In the genomic region with DNA sequence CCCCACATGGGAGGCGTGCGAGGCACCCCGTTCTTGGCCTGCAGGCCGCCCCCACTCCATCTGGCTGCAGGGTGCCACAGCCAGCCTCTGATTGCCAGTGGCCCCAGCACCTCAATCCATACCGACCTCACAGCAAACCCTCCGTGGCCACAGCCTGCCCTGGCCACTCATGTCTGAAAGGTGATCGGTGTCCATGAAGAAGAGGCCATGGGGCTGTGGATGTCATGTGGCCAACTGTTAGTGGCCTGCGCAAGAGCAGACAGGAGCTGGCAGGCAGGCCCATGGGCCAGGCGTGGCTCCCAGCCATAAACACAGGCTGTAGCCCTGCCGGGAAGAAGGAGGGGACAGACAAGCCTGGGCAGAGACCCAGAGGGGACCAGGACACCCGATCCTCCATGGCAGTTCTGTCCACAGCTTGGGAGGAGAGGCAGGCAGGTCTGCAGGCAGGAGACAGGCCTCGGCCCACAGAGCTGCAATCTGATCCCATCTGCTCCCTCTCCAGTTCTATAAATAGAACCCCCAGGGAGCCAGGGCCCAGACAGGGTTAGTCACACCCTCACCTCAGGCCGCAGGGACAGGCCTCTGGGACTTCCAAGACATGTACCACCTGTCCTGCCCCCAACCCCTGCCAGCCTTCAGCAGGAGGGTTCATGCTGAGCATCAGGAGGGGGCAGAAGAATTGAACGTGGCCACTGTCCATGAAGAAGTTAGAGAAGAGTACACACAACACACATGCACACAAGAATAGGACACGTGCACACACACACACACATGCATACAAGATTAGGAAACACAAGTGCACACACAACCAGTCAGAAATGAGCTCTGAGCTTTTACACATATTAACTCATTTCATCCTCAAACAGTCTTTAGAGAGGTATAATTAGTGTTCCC, we compare ENCODE assay signal across 8 cellular contexts. TPM values are rescaled to one million over a fixed set of nuclear protein-coding genes. Genes with fewer than 3 reads are reported as not detected.
A peak's percentile ranks its signal among the peaks of the same experiment; 100 is the strongest.
DNase-seq lines count a peak whose midpoint lies in the region; ATAC-seq and TF ChIP-seq lines count a peak whose summit lies in the region.

No MANE protein-coding gene starts in this region.

- H3K4me3 ChIP-seq in HUES64 (ENCODE audit: low read length), result no peak overlapping the region
- no peak overlapping the region for H3K4me3 ChIP-seq in heart right ventricle
- no peak overlapping the region for H3K4me3 ChIP-seq in stomach

- 0 out of 2 replicates have a peak overlapping the region, but pooled peaks have one; percentile 46 for H3K27ac ChIP-seq in HUES64 (ENCODE audit: low read depth, low read length)
- peak overlapping the region; percentile 30 to 85 (median 78) for H3K27ac ChIP-seq in heart right ventricle
- H3K27ac ChIP-seq in stomach, result peak overlapping the region in 4 of 5 donors; percentile 34 to 64 (median 58)

- TF ChIP-seq EP300 in stomach (IDR thresholded peaks at IDR 0.05), result no peak

- H3K9ac ChIP-seq in HUES64 (ENCODE audit: low read depth, low read length), result no peak overlapping the region

- H3K9me3 ChIP-seq in HUES64 (ENCODE audit: insufficient read depth, low read depth, low read length), result no peaks in the 10 kb centered on the region
- H3K9me3 ChIP-seq in heart right ventricle, result peaks cover 0 to 2% (median 0%) of the 10 kb centered on the region in 11 donors
- H3K9me3 ChIP-seq in stomach, result peaks cover 0 to 2% (median 0%) of the 10 kb centered on the region in 4 donors

- H3K36me3 ChIP-seq in HUES64 (ENCODE audit: insufficient read depth, low read length), result peaks cover under 1% of the 10 kb centered on the region; the same call in 1 of the 2 replicates
- peaks cover 0 to 2% (median 0%) of the 10 kb centered on the region in 9 donors for H3K36me3 ChIP-seq in heart right ventricle
- H3K36me3 ChIP-seq in stomach, result peaks cover 0 to 4% (median 2%) of the 10 kb centered on the region in 4 donors

- intact Hi-C loops in heart right ventricle (cut with DNase I) (no loop called here), stomach (cut with DNase I; ENCODE audit: low total_unique reads) (no loop called here)

- in situ Hi-C loops in GM13976 (cut with MboI; ENCODE audit: low sequenced_read_pairs, unreplicated experiment), result no loop called here

- TF ChIP-seq CTCF in heart right ventricle (IDR thresholded peaks at IDR 0.05), result no peak
- TF ChIP-seq CTCF in stomach (IDR thresholded peaks at IDR 0.05), result no peak
- TF ChIP-seq CTCF in GM13976 (IDR thresholded peaks at IDR 0.05; ENCODE audit: borderline replicate concordance, control extremely low read depth, extremely low read depth, insufficient read depth, missing control alignments), result no peak

- DNase-seq in SHP77 (lab: John Stamatoyannopoulos, UW) (peak; percentile 94), heart right ventricle (peak; percentile 55 to 72), stomach (peak; percentile 80), GM13976 (ENCODE audit: low spot score) (no peak)
- no peak for DNase-seq in activated CD4-positive, alpha-beta T cell treated with anti-CD3 and anti-CD28 coated beads, Interleukin-2, amount 50 U/mL, for 48 hours
- no peak for DNase-seq in activated CD4-positive, CD25-positive, alpha-beta regulatory T cell (lab: John Stamatoyannopoulos, UW)

- WGBS in HUES64, result 70% methylated on average over 15 of the region's 15 CpGs
- 47 to 54% methylated on average over 15 of the region's 15 CpGs for WGBS in heart right ventricle, 2 donors
- WGBS in stomach, 5 donors, result 42 to 56% (median 46%) methylated on average over 13 to 15 of the region's 15 CpGs

- H3K27me3 ChIP-seq in HUES64 (ENCODE audit: insufficient read depth, low read length), result no peaks in the 10 kb centered on the region
- no peaks in the 10 kb centered on the region for H3K27me3 ChIP-seq in heart right ventricle
- H3K27me3 ChIP-seq in stomach, result no peaks in the 10 kb centered on the region

- ATAC-seq in heart right ventricle (peak; percentile 84 to 98 (median 92)), GM18907 (IDR thresholded peaks at IDR 0.05; ENCODE audit: unreplicated experiment) (no peak)

- H3K4me1 ChIP-seq in HUES64 (ENCODE audit: insufficient read depth, low read length), result peaks cover 25% of the 10 kb centered on the region
- peaks cover 0 to 14% (median 11%) of the 10 kb centered on the region in 9 donors for H3K4me1 ChIP-seq in heart right ventricle
- H3K4me1 ChIP-seq in stomach, result peaks cover 19 to 39% (median 31%) of the 10 kb centered on the region in 4 donors

- no peak for TF ChIP-seq POLR2A in stomach (IDR thresholded peaks at IDR 0.05)

RNA-seq across cellular contexts. Expression of gene STEAP3, which starts 16.9 kb away (rescaled TPM):
- polyA plus RNA-seq in HUES64 (2013, experiment 1 of 2), result 13.4 TPM
- 13.3 TPM for polyA plus RNA-seq in HUES64 (2013, experiment 2 of 2)
- total RNA-seq in heart right ventricle (10 to 100 TPM in 4 of 10 donors, 1 to 10 TPM in 6; 5.0 to 18.2 (median 8.6) TPM), stomach (10 to 100 TPM in 3 of 5 donors, 1 to 10 TPM in 2; 5.3 to 56.7 (median 37.4) TPM)
- polyA plus RNA-seq in heart right ventricle (1 to 10 TPM; 5.0 to 5.8 TPM), stomach (10 to 100 TPM in 2 of 3 donors, 1 to 10 TPM in 1; 2.9 to 12.8 (median 12.5) TPM)

Comparison
In these comparisons a context has a peak if more than half of its experiments do, and no peak if none do; other contexts are left out.
1. DNase-seq: peak in SHP77 (2 of 2), heart right ventricle (2 of 2) and stomach (single experiment); none in activated CD4-positive, alpha-beta T cell treated with anti-CD3 and anti-CD28 coated beads, Interleukin-2, amount 50 U/mL, for 48 hours (0 of 2), GM13976 (single experiment) and activated CD4-positive, CD25-positive, alpha-beta regulatory T cell (0 of 4).
2. Peak in every context shown above with its lines, with median percentiles within 50 percentile points of each other: H3K27ac ChIP-seq.